7 cellular contexts compared by ENCODE assay signal in genomic region chr2:37962740-37963121, GRCh38. TPM values are rescaled to one million over a fixed set of nuclear protein-coding genes. Genes with fewer than 3 reads are reported as not detected.
DNase-seq lines count a peak whose midpoint lies in the region; ATAC-seq, FAIRE-seq and TF ChIP-seq lines count a peak whose summit lies in the region.
"Not testable (repeated sequence)": the region's sequence is repeated elsewhere in the genome, so short reads cannot be mapped to it uniquely, and the experiment has no call there.

No MANE protein-coding gene starts in this region.

- not testable (repeated sequence) for H3K4me2 ChIP-seq in PC-3 (ENCODE audit: low read length); neuronal stem cell (ENCODE audit: insufficient read depth, low read length, poor library complexity, severe bottlenecking)
- peak overlapping the region; percentile 96 for H3K4me2 ChIP-seq in HepG2 (ENCODE audit: low read depth, low read length)

- TF ChIP-seq POLR2A in HepG2 (IDR thresholded peaks at IDR 0.05; ENCODE audit: insufficient read depth in 1 of 2, low read depth in 2 of 2, low read length in 2 of 2): not testable (repeated sequence)

- H2AFZ ChIP-seq in PC-3 (ENCODE audit: low read length) (0 out of 2 replicates have a peak overlapping the region, but pooled peaks have one; percentile 12), HepG2 (ENCODE audit: low read length) (peak overlapping the region; percentile 30), neuronal stem cell (ENCODE audit: low read length) (peak overlapping the region; percentile 40)

- not testable (repeated sequence) for TF ChIP-seq EP300 in HepG2 (IDR thresholded peaks at IDR 0.05; ENCODE audit: low read depth in 2 of 2, low read length in 2 of 2); HepG2 (CRISPR knock-in tag; IDR thresholded peaks at IDR 0.05; ENCODE audit: borderline replicate concordance)

- in situ Hi-C loops in HepG2 (cut with HindIII; ENCODE audit: extremely low pct_ligation_motif_present, low pct_unique_long_range_greater_than_20kb): not testable (repeated sequence)

- not testable (repeated sequence) for H3K9me2 ChIP-seq in PC-3 (replicated peaks; ENCODE audit: low read length)

- H3K9ac ChIP-seq in PC-3 (ENCODE audit: low read length); neuronal stem cell (ENCODE audit: low read depth, low read length, poor library complexity): not testable (repeated sequence)
- H3K9ac ChIP-seq in HepG2 (ENCODE audit: insufficient read depth, low read depth, low read length): peak overlapping the region; percentile 56; the same call in 1 of the 2 replicates

- ATAC-seq in PC-3: not testable (repeated sequence)
- ATAC-seq in HepG2: peak; percentile 70

- H3K4me1 Mint-ChIP-seq in Calu3 (ENCODE audit: low read depth, unreplicated experiment); glutamatergic neuron (ENCODE audit: low read depth, unreplicated experiment): not testable (repeated sequence)

- H3K4me3 ChIP-seq in PC-3 (ENCODE audit: low read length); neuronal stem cell (ENCODE audit: low read length in 2 of 2): not testable (repeated sequence)
- peak overlapping the region in 2 of 3 experiments; percentile 38 to 62; a peak in 4 of 6 replicates for H3K4me3 ChIP-seq in HepG2 (replicated peaks in 1 of 3; ENCODE audit: insufficient read depth in 1 of 3, low read depth in 2 of 3, low read length in 3 of 3)

- H3K18ac ChIP-seq in neuronal stem cell (ENCODE audit: low read length): not testable (repeated sequence)

- not testable (repeated sequence) for H3K9me3 Mint-ChIP-seq in Calu3 (ENCODE audit: low read depth, unreplicated experiment); glutamatergic neuron (ENCODE audit: unreplicated experiment)

- TF ChIP-seq RAD21 in HepG2 (CRISPR knock-in tag; IDR thresholded peaks at IDR 0.05): not testable (repeated sequence)

- H3K23ac ChIP-seq in neuronal stem cell (ENCODE audit: low read depth, low read length, poor library complexity): not testable (repeated sequence)

- WGBS in HepG2 (ENCODE audit: low lambda C conversion rate): 67% methylated on average over 9 of the region's 9 CpGs
- WGBS in neuronal stem cell (ENCODE audit: extremely low coverage in 2 of 2, insufficient read length in 2 of 2, insufficient replicate concordance in 1 of 2), 2 donors: no CpG with 5 or more reads among the region's 9 CpGs

- not testable (repeated sequence) for H2BK15ac ChIP-seq in neuronal stem cell (ENCODE audit: low read length)

- not testable (repeated sequence) for H3K36me3 ChIP-seq in PC-3 (ENCODE audit: low read depth, low read length); HepG2 (replicated peaks in 1 of 2; ENCODE audit: control insufficient read depth in 1 of 2, insufficient read depth in 2 of 2, low read length in 2 of 2); neuronal stem cell (replicated peaks in 1 of 2; ENCODE audit: control insufficient read depth in 2 of 2, insufficient read depth in 2 of 2, low read length in 2 of 2)

- POLR2A ChIA-PET in PC-3 (lab: Charles Lee; ENCODE audit: unreplicated experiment): not testable (repeated sequence)
- POLR2A ChIA-PET in HepG2 (lab: Yijun Ruan, JAX): interaction anchor here (0.6 to 2.2 kb wide), 8 partner anchors 12 to 59 kb away, joined by 3 to 23 read pairs (median 4); partner anchors contain the start of gene RMDN2

- not testable (repeated sequence) for H3K27ac Mint-ChIP-seq in Calu3 (ENCODE audit: unreplicated experiment)
- peak overlapping the region; percentile 76 for H3K27ac Mint-ChIP-seq in glutamatergic neuron (ENCODE audit: unreplicated experiment)

- not testable (repeated sequence) for H3K79me1 ChIP-seq in neuronal stem cell (ENCODE audit: low read depth, low read length)

- not testable (repeated sequence) for H3F3A ChIP-seq in PC-3 (ENCODE audit: low read length, unreplicated experiment)

- not testable (repeated sequence) for H2BK5ac ChIP-seq in neuronal stem cell (ENCODE audit: low read length)

- not testable (repeated sequence) for H2BK12ac ChIP-seq in neuronal stem cell (ENCODE audit: low read length)

- not testable (repeated sequence) for H3K4ac ChIP-seq in neuronal stem cell (ENCODE audit: low read length)

- not testable (repeated sequence) for H2AK5ac ChIP-seq in neuronal stem cell (ENCODE audit: low read depth, low read length)

- not testable (repeated sequence) for H3K14ac ChIP-seq in neuronal stem cell (ENCODE audit: low read length)

- H3K27me3 Mint-ChIP-seq in Calu3 (ENCODE audit: unreplicated experiment): not testable (repeated sequence)
- H3K27me3 Mint-ChIP-seq in glutamatergic neuron (ENCODE audit: unreplicated experiment): peaks cover 10% of the 10 kb centered on the region

- intact Hi-C loops in Calu3 (cut with micrococcal nuclease; ENCODE audit: unreplicated experiment); PC-3 (cut with micrococcal nuclease): not testable (repeated sequence)
- intact Hi-C loops in HepG2 (cut with micrococcal nuclease; ENCODE audit: unreplicated experiment): loop anchor here (1.0 to 2.0 kb wide), 2 partner anchors 39 to 44 kb away; no protein-coding TSS in a partner anchor

- H3K9me3 ChIP-seq in PC-3 (ENCODE audit: low read length); HepG2 (ENCODE audit: low read length); neuronal stem cell (replicated peaks in 1 of 2; ENCODE audit: control insufficient read depth in 2 of 2, insufficient read depth in 1 of 2, low read depth in 1 of 2, low read length in 2 of 2): not testable (repeated sequence)

- not testable (repeated sequence) for H4K20me1 ChIP-seq in PC-3 (ENCODE audit: low read length); HepG2 (ENCODE audit: insufficient read depth, low read length)

- H3K4me3 Mint-ChIP-seq in Calu3 (ENCODE audit: low read depth, unreplicated experiment); glutamatergic neuron (ENCODE audit: unreplicated experiment): not testable (repeated sequence)

- H4K8ac ChIP-seq in neuronal stem cell (ENCODE audit: low read depth, low read length): not testable (repeated sequence)

- DNase-seq in Calu3 (peak; percentile 3), NCI-H748 (lab: John Stamatoyannopoulos, UW; ENCODE audit: unreplicated experiment) (peak; percentile 13)
- not testable (repeated sequence) for DNase-seq in HTR-8/SVneo (ENCODE audit: insufficient read length, low spot score); PC-3; glutamatergic neuron; HepG2 (ENCODE audit: low spot score); neuronal stem cell (ENCODE audit: low spot score)

- H3K36me3 Mint-ChIP-seq in Calu3 (ENCODE audit: insufficient read depth, unreplicated experiment): not testable (repeated sequence)
- H3K36me3 Mint-ChIP-seq in glutamatergic neuron (ENCODE audit: unreplicated experiment): peaks cover 47% of the 10 kb centered on the region

- TF ChIP-seq CTCF in Calu3 (IDR thresholded peaks at IDR 0.05; ENCODE audit: unreplicated experiment); PC-3 (conservative IDR thresholded peaks at IDR 0.05; ENCODE audit: low read depth, low read length); glutamatergic neuron (IDR thresholded peaks at IDR 0.05; ENCODE audit: partially characterized antibody, unreplicated experiment); HepG2 (CRISPR knock-in tag; IDR thresholded peaks at IDR 0.05): not testable (repeated sequence)

- H2BK120ac ChIP-seq in neuronal stem cell (ENCODE audit: low read depth, low read length): not testable (repeated sequence)

- not testable (repeated sequence) for H3K4me1 ChIP-seq in PC-3 (ENCODE audit: insufficient read depth, low read length); neuronal stem cell (ENCODE audit: control insufficient read depth in 2 of 2, insufficient read depth in 1 of 2, low read depth in 1 of 2, low read length in 2 of 2)
- peaks cover 21% of the 10 kb centered on the region for H3K4me1 ChIP-seq in HepG2 (ENCODE audit: insufficient read depth, low read length)

- CTCF ChIA-PET in Calu3 (lab: Charles Lee); PC-3 (lab: Charles Lee); HepG2 (lab: Yijun Ruan, JAX; ENCODE audit: low intra/inter-chr PET ratio, low total read pairs): not testable (repeated sequence)

- H3K27ac ChIP-seq in PC-3 (ENCODE audit: low read length); neuronal stem cell (replicated peaks; ENCODE audit: low read length): not testable (repeated sequence)
- peak overlapping the region; percentile 67 for H3K27ac ChIP-seq in HepG2 (ENCODE audit: extremely low read length, insufficient read depth, low read length)

- H4K91ac ChIP-seq in neuronal stem cell (ENCODE audit: low read depth, low read length, poor library complexity): not testable (repeated sequence)

- FAIRE-seq in HTR-8/SVneo (lab: Jason Lieb, UNC): peak; percentile 54
- FAIRE-seq in HepG2 (lab: Jason Lieb, UNC): not testable (repeated sequence)

- H3K79me2 ChIP-seq in PC-3 (ENCODE audit: low read length); HepG2 (ENCODE audit: insufficient read depth, low read length): not testable (repeated sequence)

- not testable (repeated sequence) for BruUV-seq in Calu3 (replicated peaks; lab: Mats Ljungman, UMichigan); PC-3 (replicated peaks; lab: Mats Ljungman, UMichigan); HepG2 (replicated peaks; lab: Mats Ljungman, UMichigan)

- not testable (repeated sequence) for H3K27me3 ChIP-seq in PC-3 (ENCODE audit: low read length); HepG2 (ENCODE audit: control insufficient read depth in 1 of 2, insufficient read depth in 2 of 2, low read length in 2 of 2); neuronal stem cell (ENCODE audit: control insufficient read depth in 3 of 3, insufficient read depth in 3 of 3, low read depth in 1 of 3, low read length in 3 of 3)

RNA-seq across cellular contexts. Expression of gene RMDN2, which starts 37.6 kb away (rescaled TPM):
- total RNA-seq in Calu3 (2022): 4.7 and 5.8 TPM in 2 replicates
- 2.4 and 2.6 TPM in 2 replicates for total RNA-seq in PC-3 (2014; rRNA removed)
- total RNA-seq in glutamatergic neuron (ENCODE audit: unreplicated experiment): 5.5 TPM
- 4.7 and 8.9 TPM in 2 replicates for total RNA-seq in HepG2 (2016; rRNA removed; fragmentation: Illumina TruSeq; extraction: Trizol)
- total RNA-seq in HepG2 (2016; cell fraction: cytosol; rRNA removed; fragmentation: Illumina TruSeq; extraction: Trizol; ENCODE audit: low read depth): 15.2 and 18.1 TPM in 2 replicates
- 5.3 and 9.6 TPM in 2 replicates for total RNA-seq in HepG2 (2016; cell fraction: insoluble cytoplasmic fraction; rRNA removed; fragmentation: Illumina TruSeq; extraction: Trizol)
- total RNA-seq in HepG2 (2016; cell fraction: membrane; rRNA removed; fragmentation: Illumina TruSeq; extraction: Trizol): 6.2 and 8.7 TPM in 2 replicates
- 19.6 and 19.9 TPM in 2 replicates for total RNA-seq in HepG2 (2016; cell fraction: nucleus; rRNA removed; fragmentation: Illumina TruSeq; extraction: Trizol)
- 1.9 and 2.3 TPM in 2 replicates for polyA plus RNA-seq in HepG2 (2011; rRNA removed)
- polyA plus RNA-seq in HepG2 (2011; cell fraction: cytosol; rRNA removed): 0.59 and 0.99 TPM in 2 replicates
- 1.8 and 2.1 TPM in 2 replicates for polyA plus RNA-seq in HepG2 (2011; cell fraction: nucleus; rRNA removed)
- polyA plus RNA-seq in HepG2 (2012): 2.1 and 2.7 TPM in 2 replicates
- polyA plus RNA-seq in HepG2 (2016; cell fraction: cytosol; fragmentation: Illumina TruSeq; extraction: Trizol; ENCODE audit: low read depth): 0.79 and 0.85 TPM in 2 replicates
- polyA plus RNA-seq in HepG2 (2016; cell fraction: insoluble cytoplasmic fraction; fragmentation: Illumina TruSeq; extraction: Trizol; ENCODE audit: low read depth): 3.2 and 3.5 TPM in 2 replicates
- polyA plus RNA-seq in HepG2 (2016; cell fraction: membrane; fragmentation: Illumina TruSeq; extraction: Trizol; ENCODE audit: low read depth): 1.1 and 1.6 TPM in 2 replicates
- polyA plus RNA-seq in HepG2 (2016; cell fraction: nucleus; fragmentation: Illumina TruSeq; extraction: Trizol; ENCODE audit: insufficient read depth, low read depth): 16.4 and 18.5 TPM in 2 replicates
- polyA minus RNA-seq in HepG2 (2011; rRNA and poly(A)+ RNA removed; ENCODE audit: low replicate concordance): 0.40 and 0.84 TPM in 2 replicates
- polyA minus RNA-seq in HepG2 (2011; cell fraction: cytosol; rRNA and poly(A)+ RNA removed): 1.8 and 2.2 TPM in 2 replicates
- 13.8 and 14.3 TPM in 2 replicates for polyA minus RNA-seq in HepG2 (2011; cell fraction: nucleus; rRNA and poly(A)+ RNA removed)
- 1.1 TPM for polyA plus RNA-seq in neuronal stem cell (2013, experiment 1 of 2)
- 1.0 TPM for polyA plus RNA-seq in neuronal stem cell (2013, experiment 2 of 2)
